Comparison of ENCODE assay signal across 16 cellular contexts in the genomic region with DNA sequence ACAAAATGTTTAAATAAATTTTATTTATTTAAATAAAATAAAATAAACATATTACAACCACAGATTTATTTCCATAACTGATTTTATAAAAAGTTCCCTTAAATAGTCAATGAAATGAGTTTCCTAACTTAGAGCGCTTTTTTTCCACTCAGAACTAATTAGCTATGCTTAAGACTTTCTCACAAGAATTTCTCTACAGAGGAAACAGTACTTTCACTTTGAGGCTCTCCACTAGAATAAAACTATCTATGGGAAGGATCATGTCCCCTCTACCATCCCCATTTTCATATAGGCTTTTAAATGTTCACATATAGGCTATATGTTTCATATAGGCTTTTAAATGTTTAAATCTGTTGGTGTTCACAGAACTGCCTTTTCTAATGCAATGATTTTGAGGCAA. TPM values are rescaled to one million over a fixed set of nuclear protein-coding genes. Genes with fewer than 3 reads are reported as not detected.
DNase-seq lines count a peak whose midpoint lies in the region; ATAC-seq lines count a peak whose summit lies in the region.
"Had no signal": no experiment of that assay in that cellular context is flagged by ENCODE, and none has a peak within 500 bp of the region (broad histone marks: within the 10 kb centered on the region; RNA-seq: fewer than 3 reads in every experiment).

No MANE protein-coding gene starts in this region.

- intact Hi-C loops in activated T-helper 2 cell treated with anti-CD3 and anti-CD28 coated beads, Interferon-gamma antibody, Interleukin-2, Interleukin-4, amounts not matched to agents 10 μg/mL and 5 μg/mL and 100 μg/mL, durations not matched to agents 14 hours and 24 hours and 36 hours (cut with micrococcal nuclease) = no loop called here

- no peak for ATAC-seq in activated T-cell treated with anti-CD3 and anti-CD28 coated beads, Interleukin-2, amount 50 U/mL, for 72 hours (replicated peaks in 1 of 2)
- ATAC-seq in HG02973 (IDR thresholded peaks at IDR 0.05; ENCODE audit: unreplicated experiment) (peak; percentile 44), HG03139 (IDR thresholded peaks at IDR 0.05; ENCODE audit: unreplicated experiment) (no peak)
- ATAC-seq in stimulated activated memory B cell treated with anti-CD40 and anti-IgM and Interleukin-4, amounts not matched to agents 10 μg/mL and 1 μg/mL and 100 μg/mL, for 72 hours = no peak
- ATAC-seq in stimulated activated effector memory CD8-positive, alpha-beta T cell treated with anti-CD3 and anti-CD28 coated beads, Interleukin-12 subunit alpha, Interleukin-12 subunit beta, amount 100 ng/mL, for 72 hours = no peak
- ATAC-seq: heart left ventricle had no signal

- no peak overlapping the region for H3K27ac Mint-ChIP-seq in activated T-cell treated with anti-CD3 and anti-CD28 coated beads, Interleukin-2, amount 50 U/mL, for 72 hours
- H3K27ac Mint-ChIP-seq in activated T-helper 2 cell treated with anti-CD3 and anti-CD28 coated beads, Interferon-gamma antibody, Interleukin-2, Interleukin-4, amounts not matched to agents 10 μg/mL and 5 μg/mL and 100 μg/mL, durations not matched to agents 14 hours and 24 hours and 36 hours = peak overlapping the region; percentile 14
- peak overlapping the region; percentile 18 for H3K27ac Mint-ChIP-seq in stimulated activated memory B cell treated with anti-CD40 and anti-IgM and Interleukin-4, amounts not matched to agents 10 μg/mL and 1 μg/mL and 100 μg/mL, for 72 hours
- H3K27ac Mint-ChIP-seq in stimulated activated effector memory CD8-positive, alpha-beta T cell treated with anti-CD3 and anti-CD28 coated beads, Interleukin-12 subunit alpha, Interleukin-12 subunit beta, amount 100 ng/mL, for 72 hours = no peak overlapping the region

- no peaks in the 10 kb centered on the region for H3K9me3 Mint-ChIP-seq in activated T-cell treated with anti-CD3 and anti-CD28 coated beads, Interleukin-2, amount 50 U/mL, for 72 hours
- H3K9me3 Mint-ChIP-seq in activated T-helper 2 cell treated with anti-CD3 and anti-CD28 coated beads, Interferon-gamma antibody, Interleukin-2, Interleukin-4, amounts not matched to agents 10 μg/mL and 5 μg/mL and 100 μg/mL, durations not matched to agents 14 hours and 24 hours and 36 hours = peaks cover 8% of the 10 kb centered on the region
- no peaks in the 10 kb centered on the region for H3K9me3 Mint-ChIP-seq in stimulated activated memory B cell treated with anti-CD40 and anti-IgM and Interleukin-4, amounts not matched to agents 10 μg/mL and 1 μg/mL and 100 μg/mL, for 72 hours
- no peaks in the 10 kb centered on the region for H3K9me3 Mint-ChIP-seq in stimulated activated effector memory CD8-positive, alpha-beta T cell treated with anti-CD3 and anti-CD28 coated beads, Interleukin-12 subunit alpha, Interleukin-12 subunit beta, amount 100 ng/mL, for 72 hours

- DNase-seq in activated T-cell treated with anti-CD3 and anti-CD28 coated beads, Interleukin-2, amount 50 U/mL, for 72 hours = no peak
- no peak for DNase-seq in activated T-cell treated with anti-CD3 and anti-CD28 coated beads, Interleukin-2, amount 50 U/mL, for 48 hours
- DNase-seq in activated T-helper 2 cell treated with anti-CD3 and anti-CD28 coated beads, Interferon-gamma antibody, Interleukin-2, Interleukin-4, amounts not matched to agents 10 μg/mL and 5 μg/mL and 100 μg/mL, durations not matched to agents 14 hours and 24 hours and 36 hours (ENCODE audit: low spot score) = no peak
- DNase-seq in NCI-H526 treated with DMSO at 0.1 percent for 48 hours (lab: John Stamatoyannopoulos, UW) = no peak
- no peak for DNase-seq in stimulated activated effector memory CD8-positive, alpha-beta T cell treated with anti-CD3 and anti-CD28 coated beads, Interleukin-12 subunit alpha, Interleukin-12 subunit beta, amount 100 ng/mL, for 72 hours (ENCODE audit: low spot score in 2 of 2)
- DNase-seq: cerebellar nuclear complex, heart left ventricle, Karpas-422, kidney glomerular epithelial cell, NCI-H1694 treated with DMSO at 0.1 percent for 48 hours, NCI-H524 treated with DMSO at 0.1 percent for 48 hours, RPMI8226, testis had no signal

- no peaks in the 10 kb centered on the region for H3K27me3 Mint-ChIP-seq in activated T-cell treated with anti-CD3 and anti-CD28 coated beads, Interleukin-2, amount 50 U/mL, for 72 hours (ENCODE audit: low read depth)
- H3K27me3 Mint-ChIP-seq in activated T-helper 2 cell treated with anti-CD3 and anti-CD28 coated beads, Interferon-gamma antibody, Interleukin-2, Interleukin-4, amounts not matched to agents 10 μg/mL and 5 μg/mL and 100 μg/mL, durations not matched to agents 14 hours and 24 hours and 36 hours (ENCODE audit: low read depth) = no peaks in the 10 kb centered on the region
- no peaks in the 10 kb centered on the region for H3K27me3 Mint-ChIP-seq in stimulated activated memory B cell treated with anti-CD40 and anti-IgM and Interleukin-4, amounts not matched to agents 10 μg/mL and 1 μg/mL and 100 μg/mL, for 72 hours

- no peaks in the 10 kb centered on the region for H3K36me3 Mint-ChIP-seq in activated T-cell treated with anti-CD3 and anti-CD28 coated beads, Interleukin-2, amount 50 U/mL, for 72 hours (ENCODE audit: insufficient read depth in 2 of 2)
- peaks cover 44% of the 10 kb centered on the region for H3K36me3 Mint-ChIP-seq in activated T-helper 2 cell treated with anti-CD3 and anti-CD28 coated beads, Interferon-gamma antibody, Interleukin-2, Interleukin-4, amounts not matched to agents 10 μg/mL and 5 μg/mL and 100 μg/mL, durations not matched to agents 14 hours and 24 hours and 36 hours (ENCODE audit: low read depth)
- peaks cover 9% of the 10 kb centered on the region for H3K36me3 Mint-ChIP-seq in stimulated activated memory B cell treated with anti-CD40 and anti-IgM and Interleukin-4, amounts not matched to agents 10 μg/mL and 1 μg/mL and 100 μg/mL, for 72 hours
- H3K36me3 Mint-ChIP-seq in stimulated activated effector memory CD8-positive, alpha-beta T cell treated with anti-CD3 and anti-CD28 coated beads, Interleukin-12 subunit alpha, Interleukin-12 subunit beta, amount 100 ng/mL, for 72 hours = no peaks in the 10 kb centered on the region

- H3K4me3 Mint-ChIP-seq in activated T-cell treated with anti-CD3 and anti-CD28 coated beads, Interleukin-2, amount 50 U/mL, for 72 hours = peak overlapping the region; percentile 39 to 48
- H3K4me3 Mint-ChIP-seq in activated T-helper 2 cell treated with anti-CD3 and anti-CD28 coated beads, Interferon-gamma antibody, Interleukin-2, Interleukin-4, amounts not matched to agents 10 μg/mL and 5 μg/mL and 100 μg/mL, durations not matched to agents 14 hours and 24 hours and 36 hours (ENCODE audit: low read depth) = no peak overlapping the region
- H3K4me3 Mint-ChIP-seq in stimulated activated memory B cell treated with anti-CD40 and anti-IgM and Interleukin-4, amounts not matched to agents 10 μg/mL and 1 μg/mL and 100 μg/mL, for 72 hours = no peak overlapping the region
- no peak overlapping the region for H3K4me3 Mint-ChIP-seq in stimulated activated effector memory CD8-positive, alpha-beta T cell treated with anti-CD3 and anti-CD28 coated beads, Interleukin-12 subunit alpha, Interleukin-12 subunit beta, amount 100 ng/mL, for 72 hours

- H3K4me1 Mint-ChIP-seq in activated T-cell treated with anti-CD3 and anti-CD28 coated beads, Interleukin-2, amount 50 U/mL, for 72 hours (ENCODE audit: low read depth) = peaks cover 54% of the 10 kb centered on the region
- peaks cover 35% of the 10 kb centered on the region for H3K4me1 Mint-ChIP-seq in activated T-helper 2 cell treated with anti-CD3 and anti-CD28 coated beads, Interferon-gamma antibody, Interleukin-2, Interleukin-4, amounts not matched to agents 10 μg/mL and 5 μg/mL and 100 μg/mL, durations not matched to agents 14 hours and 24 hours and 36 hours (ENCODE audit: low read depth)
- peaks cover 50% of the 10 kb centered on the region for H3K4me1 Mint-ChIP-seq in stimulated activated memory B cell treated with anti-CD40 and anti-IgM and Interleukin-4, amounts not matched to agents 10 μg/mL and 1 μg/mL and 100 μg/mL, for 72 hours
- H3K4me1 Mint-ChIP-seq in stimulated activated effector memory CD8-positive, alpha-beta T cell treated with anti-CD3 and anti-CD28 coated beads, Interleukin-12 subunit alpha, Interleukin-12 subunit beta, amount 100 ng/mL, for 72 hours = peaks cover 17% of the 10 kb centered on the region

RNA-seq across cellular contexts. Expression of a gene that starts 40.0 kb away (rescaled TPM):
- total RNA-seq in activated T-cell treated with anti-CD3 and anti-CD28 coated beads, Interleukin-2, amount 50 U/mL, for 72 hours = 10 to 100 TPM; 50.2 to 64.2 TPM
- 33.5 and 40.0 TPM in 2 replicates for total RNA-seq in activated T-helper 2 cell treated with anti-CD3 and anti-CD28 coated beads, Interferon-gamma antibody, Interleukin-2, Interleukin-4, amounts not matched to agents 10 μg/mL and 5 μg/mL and 100 μg/mL, durations not matched to agents 14 hours and 24 hours and 36 hours

Comparison
In these comparisons a context has a peak if more than half of its experiments do, and no peak if none do; other contexts are left out.
1. H3K27ac Mint-ChIP-seq: peak in activated T-helper 2 cell treated with anti-CD3 and anti-CD28 coated beads, Interferon-gamma antibody, Interleukin-2, Interleukin-4, amounts not matched to agents 10 μg/mL and 5 μg/mL and 100 μg/mL, durations not matched to agents 14 hours and 24 hours and 36 hours (single experiment) and stimulated activated memory B cell treated with anti-CD40 and anti-IgM and Interleukin-4, amounts not matched to agents 10 μg/mL and 1 μg/mL and 100 μg/mL, for 72 hours (single experiment); none in activated T-cell treated with anti-CD3 and anti-CD28 coated beads, Interleukin-2, amount 50 U/mL, for 72 hours (single experiment) and stimulated activated effector memory CD8-positive, alpha-beta T cell treated with anti-CD3 and anti-CD28 coated beads, Interleukin-12 subunit alpha, Interleukin-12 subunit beta, amount 100 ng/mL, for 72 hours (single experiment).
2. H3K4me3 Mint-ChIP-seq: peak in activated T-cell treated with anti-CD3 and anti-CD28 coated beads, Interleukin-2, amount 50 U/mL, for 72 hours (2 of 2); none in activated T-helper 2 cell treated with anti-CD3 and anti-CD28 coated beads, Interferon-gamma antibody, Interleukin-2, Interleukin-4, amounts not matched to agents 10 μg/mL and 5 μg/mL and 100 μg/mL, durations not matched to agents 14 hours and 24 hours and 36 hours (single experiment), stimulated activated memory B cell treated with anti-CD40 and anti-IgM and Interleukin-4, amounts not matched to agents 10 μg/mL and 1 μg/mL and 100 μg/mL, for 72 hours (single experiment) and stimulated activated effector memory CD8-positive, alpha-beta T cell treated with anti-CD3 and anti-CD28 coated beads, Interleukin-12 subunit alpha, Interleukin-12 subunit beta, amount 100 ng/mL, for 72 hours (single experiment).